8 cellular contexts compared by ENCODE assay signal in the genomic region with DNA sequence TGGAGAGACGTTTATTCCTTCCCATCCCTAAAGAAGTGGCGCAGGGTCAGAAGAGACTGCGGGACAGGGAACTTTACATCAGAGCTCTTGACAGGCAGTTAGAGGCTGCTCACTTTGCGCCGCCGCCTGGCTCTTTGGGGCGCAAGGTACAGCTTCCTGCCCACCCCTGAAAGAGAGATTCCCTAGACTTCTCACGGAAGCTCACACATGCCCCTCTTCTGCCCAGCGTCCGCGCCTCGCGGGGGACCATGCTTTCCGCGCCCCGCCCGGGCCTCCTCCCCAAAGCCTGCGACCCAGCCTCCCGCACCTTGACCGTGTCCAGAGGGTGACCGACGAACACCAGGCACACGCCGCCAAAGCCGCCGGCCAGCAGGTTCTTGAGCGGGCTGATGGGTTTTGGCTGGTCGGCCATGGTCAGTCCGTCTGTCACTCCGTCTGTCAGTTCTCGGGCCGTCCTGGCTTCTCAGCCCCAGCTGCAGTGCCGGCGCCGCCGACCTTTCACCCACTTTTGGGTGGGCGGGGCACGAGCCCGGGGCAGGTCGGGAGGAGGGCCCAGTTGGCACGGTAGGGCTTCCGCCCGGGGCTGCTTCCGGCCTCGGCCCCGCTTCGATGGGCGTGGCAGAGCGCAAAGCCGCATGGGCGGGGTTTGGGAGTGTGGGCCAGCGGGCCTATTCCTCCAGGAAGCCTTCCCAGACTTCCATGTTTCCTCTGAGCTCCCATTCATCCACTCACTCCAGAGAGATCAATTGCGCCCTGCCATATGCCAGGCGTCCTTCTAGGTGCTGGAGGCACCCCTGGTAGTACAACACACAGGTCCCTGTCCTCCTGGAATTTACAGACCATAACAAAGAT. TPM values are rescaled to one million over a fixed set of nuclear protein-coding genes. Genes with fewer than 3 reads are reported as not detected.
A peak's percentile ranks its signal among the peaks of the same experiment; 100 is the strongest.
DNase-seq lines count a peak whose midpoint lies in the region; ATAC-seq and TF ChIP-seq lines count a peak whose summit lies in the region.

A gene with protein sequence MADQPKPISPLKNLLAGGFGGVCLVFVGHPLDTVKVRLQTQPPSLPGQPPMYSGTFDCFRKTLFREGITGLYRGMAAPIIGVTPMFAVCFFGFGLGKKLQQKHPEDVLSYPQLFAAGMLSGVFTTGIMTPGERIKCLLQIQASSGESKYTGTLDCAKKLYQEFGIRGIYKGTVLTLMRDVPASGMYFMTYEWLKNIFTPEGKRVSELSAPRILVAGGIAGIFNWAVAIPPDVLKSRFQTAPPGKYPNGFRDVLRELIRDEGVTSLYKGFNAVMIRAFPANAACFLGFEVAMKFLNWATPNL (minus strand): TSS at position 500 of the 852 bp plus-strand sequence. CDS start 88 bp downstream, at position 412.

- H3K27ac ChIP-seq in HEK293 (ENCODE audit: extremely low read depth, low read depth, low read length) (peak within 1 kb of the TSS; percentile 38; the same call in 1 of the 2 replicates), right atrium auricular region (peak within 1 kb of the TSS; percentile 84 to 88), psoas muscle (peak within 1 kb of the TSS; percentile 83), urinary bladder (ENCODE audit: low read depth) (peak within 1 kb of the TSS; percentile 15)

- peak; percentile 98 to 99 (median 98) for ATAC-seq in psoas muscle

- peaks cover 30% of the 10 kb centered on the region for H3K4me1 Mint-ChIP-seq in T-helper 1 cell treated with Interleukin-12 subunit alpha and Interleukin-12 subunit beta and Interleukin-4 antibody, amounts not matched to agents 30 μg/mL and 1 μg/mL, for 36 hours (ENCODE audit: low read depth)

- H3K4me3 Mint-ChIP-seq in T-helper 1 cell treated with Interleukin-12 subunit alpha and Interleukin-12 subunit beta and Interleukin-4 antibody, amounts not matched to agents 30 μg/mL and 1 μg/mL, for 36 hours, result peak within 1 kb of the TSS; percentile 92

- H3K27me3 ChIP-seq in right atrium auricular region (no peaks in the 10 kb centered on the region), psoas muscle (ENCODE audit: insufficient read depth in 3 of 3, low read length in 2 of 3) (no peaks in the 10 kb centered on the region)

- H3K27ac Mint-ChIP-seq in T-helper 1 cell treated with Interleukin-12 subunit alpha and Interleukin-12 subunit beta and Interleukin-4 antibody, amounts not matched to agents 30 μg/mL and 1 μg/mL, for 36 hours, result peak within 1 kb of the TSS; percentile 97

- H3K4me1 ChIP-seq in HEK293 (ENCODE audit: control insufficient read depth, insufficient read depth, low read length) (no peaks in the 10 kb centered on the region; the same call in 1 of the 2 replicates), right atrium auricular region (peaks cover 0 to 18% of the 10 kb centered on the region in 2 donors), psoas muscle (peaks cover 12% of the 10 kb centered on the region), urinary bladder (ENCODE audit: insufficient read depth) (no peaks in the 10 kb centered on the region)

- no peaks in the 10 kb centered on the region for H3K27me3 Mint-ChIP-seq in T-helper 1 cell treated with Interleukin-12 subunit alpha and Interleukin-12 subunit beta and Interleukin-4 antibody, amounts not matched to agents 30 μg/mL and 1 μg/mL, for 36 hours (ENCODE audit: low read depth)

- intact Hi-C loops in psoas muscle (cut with DNase I), result loop anchor here in 1 of 2 donors (5.0 kb wide), 1 partner anchor 51 kb away; a partner anchor contains a TSS

- TF ChIP-seq CTCF in GM10248 (IDR thresholded peaks at IDR 0.05; ENCODE audit: control extremely low read depth, extremely low read depth, low read depth, missing control alignments), result peak; percentile 29
- peak; percentile 43; the same call in 1 of the 2 replicates for TF ChIP-seq CTCF in HEK293 (tag by site-specific recombination; IDR thresholded peaks at IDR 0.05)
- TF ChIP-seq CTCF in right atrium auricular region (IDR thresholded peaks at IDR 0.05), result peak in 1 of 2 donors; percentile 30
- no peak for TF ChIP-seq CTCF in psoas muscle (IDR thresholded peaks at IDR 0.05)

- no peaks in the 10 kb centered on the region for H3K9me3 ChIP-seq in HEK293 (ENCODE audit: control insufficient read depth, insufficient read depth, low read depth, low read length)
- H3K9me3 ChIP-seq in right atrium auricular region, result no peaks in the 10 kb centered on the region
- no peaks in the 10 kb centered on the region for H3K9me3 ChIP-seq in psoas muscle

- DNase-seq in GM10248 (ENCODE audit: extremely low spot score) (peak; percentile 95), MV-4-11 (lab: John Stamatoyannopoulos, UW) (peak; percentile 80), amniotic stem cell (lab: John Stamatoyannopoulos, UW) (peak; percentile 69), right atrium auricular region (ENCODE audit: low spot score) (peak; percentile 89), psoas muscle (peak; percentile 95 to 97)

- POLR2A ChIA-PET in GM10248 (lab: Yijun Ruan, JAX), result interaction anchor here (0.5 to 1.3 kb wide), 4 partner anchors 19 to 195 kb away, joined by 3 to 9 read pairs (median 4); a partner anchor contains a TSS
- POLR2A ChIA-PET in HEK293 (lab: Yijun Ruan, JAX), result interaction anchor here (1.0 to 1.8 kb wide), 3 partner anchors 20 to 181 kb away, joined by 3 to 6 read pairs (median 3); a partner anchor contains a TSS

- 3% methylated on average over 47 to 54 of the region's 54 CpGs for WGBS in psoas muscle, 3 donors
- 3% methylated on average over 54 of the region's 54 CpGs for WGBS in urinary bladder

- no peaks in the 10 kb centered on the region for H3K9me3 Mint-ChIP-seq in T-helper 1 cell treated with Interleukin-12 subunit alpha and Interleukin-12 subunit beta and Interleukin-4 antibody, amounts not matched to agents 30 μg/mL and 1 μg/mL, for 36 hours

- CTCF ChIA-PET in GM10248 (lab: Yijun Ruan, JAX), result interaction anchor here (1.1 to 2.2 kb wide), 7 partner anchors 10 to 163 kb away, joined by 3 to 11 read pairs (median 3); a partner anchor contains a TSS
- CTCF ChIA-PET in HEK293 (lab: Yijun Ruan, JAX), result no interaction called here

- H3K36me3 ChIP-seq in HEK293 (ENCODE audit: control insufficient read depth in 2 of 2, insufficient read depth in 1 of 2, low read length in 2 of 2) (no peaks in the 10 kb centered on the region), right atrium auricular region (no peaks in the 10 kb centered on the region), psoas muscle (ENCODE audit: insufficient read depth in 1 of 2, low read depth in 1 of 2) (no peaks in the 10 kb centered on the region), urinary bladder (ENCODE audit: insufficient read depth) (no peaks in the 10 kb centered on the region)

- peak within 1 kb of the TSS; percentile 83 for H3K4me3 ChIP-seq in HEK293 (ENCODE audit: low read depth, low read length)
- H3K4me3 ChIP-seq in right atrium auricular region, result peak within 1 kb of the TSS; percentile 74 to 81
- H3K4me3 ChIP-seq in psoas muscle, result peak within 1 kb of the TSS; percentile 78
- peak within 1 kb of the TSS; percentile 58 for H3K4me3 ChIP-seq in urinary bladder (ENCODE audit: low read depth, low read length)

- H3K36me3 Mint-ChIP-seq in T-helper 1 cell treated with Interleukin-12 subunit alpha and Interleukin-12 subunit beta and Interleukin-4 antibody, amounts not matched to agents 30 μg/mL and 1 μg/mL, for 36 hours (ENCODE audit: low read depth), result no peaks in the 10 kb centered on the region

TF ChIP-seq in HEK293, 187 proteins besides CTCF, POLR2A, EP300 and RAD21 (continues in another document):
- peak; percentile 65 for TF ChIP-seq ZBTB48 (tag by site-specific recombination; IDR thresholded peaks at IDR 0.05)
- TF ChIP-seq ZNF335 (tag by site-specific recombination; conservative IDR thresholded peaks at IDR 0.05), result peak; percentile 91
- peak; percentile 83 for TF ChIP-seq KLF1 (tag by site-specific recombination; IDR thresholded peaks at IDR 0.05)
- peak; percentile 19; the same call in 1 of the 2 replicates for TF ChIP-seq ZFP69B (tag by site-specific recombination; IDR thresholded peaks at IDR 0.05)
- TF ChIP-seq, protein P1, sequence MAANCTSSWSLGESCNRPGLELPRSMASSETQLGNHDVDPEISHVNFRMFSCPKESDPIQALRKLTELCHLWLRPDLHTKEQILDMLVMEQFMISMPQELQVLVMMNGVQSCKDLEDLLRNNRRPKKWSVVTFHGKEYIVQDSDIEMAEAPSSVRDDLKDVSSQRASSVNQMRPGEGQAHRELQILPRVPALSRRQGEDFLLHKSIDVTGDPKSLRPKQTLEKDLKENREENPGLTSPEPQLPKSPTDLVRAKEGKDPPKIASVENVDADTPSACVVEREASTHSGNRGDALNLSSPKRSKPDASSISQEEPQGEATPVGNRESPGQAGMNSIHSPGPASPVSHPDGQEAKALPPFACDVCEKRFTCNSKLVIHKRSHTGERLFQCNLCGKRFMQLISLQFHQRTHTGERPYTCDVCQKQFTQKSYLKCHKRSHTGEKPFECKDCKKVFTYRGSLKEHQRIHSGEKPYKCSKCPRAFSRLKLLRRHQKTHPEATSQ (tag by site-specific recombination; IDR thresholded peaks at IDR 0.05), result no peak
- peak; percentile 71; the same call in 1 of the 2 replicates for TF ChIP-seq ZNF2 (tag by site-specific recombination; IDR thresholded peaks at IDR 0.05)
- 0 out of 2 replicates have a peak, but pooled peaks have one; percentile 18 for TF ChIP-seq ZNF843 (tag by site-specific recombination; IDR thresholded peaks at IDR 0.05)
- TF ChIP-seq FEZF1 (tag by site-specific recombination; IDR thresholded peaks at IDR 0.05), result peak; percentile 58
- TF ChIP-seq ZNF501 (tag by site-specific recombination; IDR thresholded peaks at IDR 0.05), result peak; percentile 56; the same call in 1 of the 2 replicates
- TF ChIP-seq ZNF341 (tag by site-specific recombination; IDR thresholded peaks at IDR 0.05; ENCODE audit: low read depth), result no peak
- TF ChIP-seq SP2 (tag by site-specific recombination; IDR thresholded peaks at IDR 0.05), result peak; percentile 82

RNA-seq across cellular contexts. Expression of the gene that starts here (rescaled TPM):
- 10 to 100 TPM; 58.8 to 67.7 TPM for total RNA-seq in right atrium auricular region
- 10 to 100 TPM; 47.6 to 59.4 (median 50.5) TPM for total RNA-seq in psoas muscle
- polyA plus RNA-seq in psoas muscle, result 10 to 100 TPM; 31.3 to 94.8 (median 48.5) TPM
- 11.0 TPM for total RNA-seq in urinary bladder
- polyA plus RNA-seq in urinary bladder, result 14.1 TPM

Comparison
In these comparisons a context has a peak if more than half of its experiments do, and no peak if none do; other contexts are left out.
1. Peak in every context shown above with its lines: DNase-seq, ATAC-seq, H3K4me3 ChIP-seq and H3K27ac ChIP-seq.
2. H3K27ac ChIP-seq: peak in every context shown above with its lines; median percentile 86 in right atrium auricular region; 83 in psoas muscle; 38 in HEK293; 15 in urinary bladder.